ENCODE assay signal across 13 cellular contexts in genomic region chr1:178238722-178239510, GRCh38.
DNase-seq lines count a peak whose midpoint lies in the region; ATAC-seq, FAIRE-seq and TF ChIP-seq lines count a peak whose summit lies in the region.
"Had no signal": no experiment of that assay in that cellular context is flagged by ENCODE, and none has a peak within 500 bp of the region (broad histone marks: within the 10 kb centered on the region; RNA-seq: fewer than 3 reads in every experiment).

No MANE protein-coding gene starts in this region.

- no peaks in the 10 kb centered on the region for H3K36me3 ChIP-seq in bronchial epithelial cell (ENCODE audit: control insufficient read depth, insufficient read depth, low read length)
- H3K36me3 ChIP-seq: HAP-1, tibial nerve had no signal

- ATAC-seq in HG03025 (IDR thresholded peaks at IDR 0.05; ENCODE audit: low FRiP score, unreplicated experiment) (no peak), GM19455 (IDR thresholded peaks at IDR 0.05; ENCODE audit: unreplicated experiment) (no peak), GM18861 (IDR thresholded peaks at IDR 0.05; ENCODE audit: unreplicated experiment) (no peak)
- ATAC-seq: K562 had no signal

- peak; percentile 66 for DNase-seq in DMS53 treated with DMSO at 0.1 percent for 48 hours (lab: John Stamatoyannopoulos, UW; ENCODE audit: unreplicated experiment)
- DNase-seq in NB4 (ENCODE audit: low read depth), result peak; percentile 42
- DNase-seq in bronchial epithelial cell (ENCODE audit: low read depth), result peak; percentile 100
- DNase-seq in myocyte (ENCODE audit: low read depth), result peak; percentile 88
- DNase-seq in GM12891 (ENCODE audit: insufficient read length, low spot score), result no peak
- DNase-seq: immature natural killer cell had no signal

- TF ChIP-seq CTCF in NB4 (IDR thresholded peaks at IDR 0.05; ENCODE audit: low read depth, low read length) (no peak), bronchial epithelial cell (IDR thresholded peaks at IDR 0.05; ENCODE audit: insufficient read depth, low read length, severe bottlenecking) (no peak)

- H3K4me3 ChIP-seq in NB4 (ENCODE audit: low read depth, low read length), result no peak overlapping the region
- no peak overlapping the region for H3K4me3 ChIP-seq in bronchial epithelial cell (ENCODE audit: low read depth, low read length)
- H3K4me3 ChIP-seq: HAP-1, K562, SK-N-MC, tibial nerve had no signal

- H3K27me3 ChIP-seq in bronchial epithelial cell (ENCODE audit: control insufficient read depth, insufficient read depth, low read length), result no peaks in the 10 kb centered on the region
- H3K27me3 ChIP-seq: tibial nerve had no signal

- TF ChIP-seq POLR2A in NB4 (IDR thresholded peaks at IDR 0.05; ENCODE audit: extremely low read depth, insufficient read length) (no peak), GM12891 (IDR thresholded peaks at IDR 0.05; ENCODE audit: low read depth, low read length) (no peak)

- FAIRE-seq in bronchial epithelial cell (lab: Jason Lieb, UNC) (no peak), GM12891 (lab: Jason Lieb, UNC) (no peak)
- FAIRE-seq: K562 had no signal

TF ChIP-seq in GM12891, 5 proteins besides CTCF, POLR2A, EP300 and RAD21:
- TF ChIP-seq POLR2AphosphoS5 (IDR thresholded peaks at IDR 0.05; ENCODE audit: low read depth, low read length) (no peak), SPI1 (IDR thresholded peaks at IDR 0.05; ENCODE audit: low read depth, low read length) (no peak), TAF1 (IDR thresholded peaks at IDR 0.05; ENCODE audit: low read depth, low read length) (no peak), PAX5 (IDR thresholded peaks at IDR 0.05; ENCODE audit: insufficient read depth, low read length, severe bottlenecking) (no peak), POU2F2 (IDR thresholded peaks at IDR 0.05; ENCODE audit: low read depth, low read length) (no peak)
